Comparison of ENCODE assay signal across 8 cellular contexts in genomic region chr12:31324845-31325523, GRCh38. TPM values are rescaled to one million over a fixed set of nuclear protein-coding genes. Genes with fewer than 3 reads are reported as not detected.
A peak's percentile ranks its signal among the peaks of the same experiment; 100 is the strongest.
DNase-seq lines count a peak whose midpoint lies in the region; ATAC-seq and TF ChIP-seq lines count a peak whose summit lies in the region.

No MANE protein-coding gene starts in this region.

- no peak for TF ChIP-seq CTCF in lower leg skin (IDR thresholded peaks at IDR 0.05)

- intact Hi-C loops in lower leg skin (cut with DNase I; ENCODE audit: low total_unique reads), result no loop called here

- TF ChIP-seq POLR2A in lower leg skin (IDR thresholded peaks at IDR 0.05), result no peak

- 0 to 1% methylated on average over 25 to 40 of the region's 69 CpGs for WGBS in lower leg skin, 2 donors

- H3K4me3 ChIP-seq in lower leg skin (ENCODE audit: low read depth, poor library complexity, severe bottlenecking), result peak overlapping the region; percentile 66

- DNase-seq in CD1c-positive myeloid dendritic cell (ENCODE audit: extremely low spot score), result peak; percentile 57
- peak; percentile 14 to 52 for DNase-seq in NCI-H1930 (lab: John Stamatoyannopoulos, UW)
- peak; percentile 62 for DNase-seq in activated CD4-positive, alpha-beta T cell treated with anti-CD3 and anti-CD28 coated beads for 48 hours
- DNase-seq in dermis blood vessel endothelial cell, result peak; percentile 63
- DNase-seq in lower leg skin (ENCODE audit: low spot score in 2 of 2), result peak; percentile 53 to 92
- peak in 2 of 3 donors; percentile 5 to 37 for DNase-seq in stimulated activated CD4-positive, alpha-beta T cell treated with anti-CD3 and anti-CD28 coated beads, TNF-alpha, amount 100 ng/mL, for 1 hour (ENCODE audit: low read depth in 3 of 3, low spot score in 1 of 3)

- ATAC-seq in GM21619 (IDR thresholded peaks at IDR 0.05; ENCODE audit: unreplicated experiment) (peak; percentile 11), HG03439 (IDR thresholded peaks at IDR 0.05; ENCODE audit: unreplicated experiment) (no peak)

RNA-seq across cellular contexts. Expression of gene SINHCAF, which starts 1.0 kb away (rescaled TPM):
- total RNA-seq in dermis blood vessel endothelial cell (99.3 and 136 TPM in 2 replicates), lower leg skin (100 to 1,000 TPM in 2 of 4 donors, 10 to 100 TPM in 2; 56.9 to 144 (median 96.5) TPM)

Comparison
In these comparisons a context has a peak if more than half of its experiments do, and no peak if none do; other contexts are left out.
1. DNase-seq: peak in every context shown above with its lines; median percentile 72 in lower leg skin; 63 in dermis blood vessel endothelial cell; 62 in activated CD4-positive, alpha-beta T cell treated with anti-CD3 and anti-CD28 coated beads for 48 hours; 57 in CD1c-positive myeloid dendritic cell; 33 in NCI-H1930; 21 in stimulated activated CD4-positive, alpha-beta T cell treated with anti-CD3 and anti-CD28 coated beads, TNF-alpha, amount 100 ng/mL, for 1 hour.